ENCODE assay signal across 10 cellular contexts in the genomic region with DNA sequence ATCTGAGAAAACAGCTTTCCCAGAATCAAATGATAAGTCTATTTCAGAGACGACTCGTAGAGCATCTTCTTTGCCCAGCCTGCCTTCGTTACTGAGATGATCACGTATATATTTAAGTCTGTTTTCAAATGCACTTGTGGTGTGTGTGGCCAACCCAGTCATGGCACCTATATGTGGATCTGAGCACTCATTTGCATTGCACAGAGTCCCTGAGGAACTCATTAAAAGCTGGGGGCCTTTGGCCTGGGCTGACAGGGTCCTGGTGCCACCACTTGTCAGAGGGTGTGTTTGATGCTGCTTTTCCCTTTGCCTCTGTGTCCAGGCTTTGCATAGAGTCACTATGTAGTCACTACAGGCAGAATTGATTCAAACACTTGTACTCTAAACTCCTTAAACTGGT. TPM values are rescaled to one million over a fixed set of nuclear protein-coding genes. Genes with fewer than 3 reads are reported as not detected.
"Had no signal": no experiment of that assay in that cellular context is flagged by ENCODE, and none has a peak within 500 bp of the region (broad histone marks: within the 10 kb centered on the region; RNA-seq: fewer than 3 reads in every experiment).

No MANE protein-coding gene starts in this region.

- ATAC-seq: HepG2, K562 had no signal

- H3K4me3 ChIP-seq: K562 had no signal

- FAIRE-seq: HepG2, HTR-8/SVneo, K562 had no signal

- DNase-seq: IMR-90, KBM-7, KG1 had no signal

- H3K27ac ChIP-seq: HL-60 had no signal

RNA-seq across cellular contexts. Expression of a gene that starts 17.4 kb away (rescaled TPM):
- total RNA-seq: HepG2, HT-29, HT1080, IMR-90, K562 had no signal
- polyA plus RNA-seq: HepG2, IgD-negative memory B cell, IMR-90, K562 had no signal
